In genomic region chr7:156614434-156615264, GRCh38 we compare ENCODE assay signal across 1 cellular context.
TF ChIP-seq lines count a peak whose summit lies in the region.

No MANE protein-coding gene starts in this region.

TF ChIP-seq in HepG2, 621 proteins besides CTCF, POLR2A, EP300 and RAD21 (continued from another document and continues in another):
- TF ChIP-seq ARID5B (CRISPR knock-in tag; IDR thresholded peaks at IDR 0.05), result peak; percentile 92
- TF ChIP-seq, protein P1, sequence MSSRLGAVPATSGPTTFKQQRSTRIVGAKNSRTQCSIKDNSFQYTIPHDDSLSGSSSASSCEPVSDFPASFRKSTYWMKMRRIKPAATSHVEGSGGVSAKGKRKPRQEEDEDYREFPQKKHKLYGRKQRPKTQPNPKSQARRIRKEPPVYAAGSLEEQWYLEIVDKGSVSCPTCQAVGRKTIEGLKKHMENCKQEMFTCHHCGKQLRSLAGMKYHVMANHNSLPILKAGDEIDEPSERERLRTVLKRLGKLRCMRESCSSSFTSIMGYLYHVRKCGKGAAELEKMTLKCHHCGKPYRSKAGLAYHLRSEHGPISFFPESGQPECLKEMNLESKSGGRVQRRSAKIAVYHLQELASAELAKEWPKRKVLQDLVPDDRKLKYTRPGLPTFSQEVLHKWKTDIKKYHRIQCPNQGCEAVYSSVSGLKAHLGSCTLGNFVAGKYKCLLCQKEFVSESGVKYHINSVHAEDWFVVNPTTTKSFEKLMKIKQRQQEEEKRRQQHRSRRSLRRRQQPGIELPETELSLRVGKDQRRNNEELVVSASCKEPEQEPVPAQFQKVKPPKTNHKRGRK (CRISPR knock-in tag; IDR thresholded peaks at IDR 0.05), result no peak
- TF ChIP-seq ZBTB40 (IDR thresholded peaks at IDR 0.05), result no peak
- TF ChIP-seq ZBTB40 (CRISPR knock-in tag; IDR thresholded peaks at IDR 0.05), result no peak
- no peak for TF ChIP-seq EHMT2 (IDR thresholded peaks at IDR 0.05; ENCODE audit: borderline replicate concordance, low read depth, low read length)
- TF ChIP-seq ZNF101 (CRISPR knock-in tag; IDR thresholded peaks at IDR 0.05; ENCODE audit: borderline replicate concordance, low read depth), result no peak
- no peak for TF ChIP-seq NBN (conservative IDR thresholded peaks at IDR 0.05)
- TF ChIP-seq ZNF570 (CRISPR knock-in tag; IDR thresholded peaks at IDR 0.05; ENCODE audit: borderline replicate concordance), result no peak
- no peak for TF ChIP-seq U2AF1 (optimal IDR thresholded peaks at IDR 0.05; ENCODE audit: low read depth, low read length)
- peak; percentile 71; the same call in 1 of the 2 replicates for TF ChIP-seq AKAP8 (CRISPR knock-in tag; IDR thresholded peaks at IDR 0.05)
- no peak for TF ChIP-seq E2F1 (CRISPR knock-in tag; IDR thresholded peaks at IDR 0.05)
- TF ChIP-seq, protein P2, sequence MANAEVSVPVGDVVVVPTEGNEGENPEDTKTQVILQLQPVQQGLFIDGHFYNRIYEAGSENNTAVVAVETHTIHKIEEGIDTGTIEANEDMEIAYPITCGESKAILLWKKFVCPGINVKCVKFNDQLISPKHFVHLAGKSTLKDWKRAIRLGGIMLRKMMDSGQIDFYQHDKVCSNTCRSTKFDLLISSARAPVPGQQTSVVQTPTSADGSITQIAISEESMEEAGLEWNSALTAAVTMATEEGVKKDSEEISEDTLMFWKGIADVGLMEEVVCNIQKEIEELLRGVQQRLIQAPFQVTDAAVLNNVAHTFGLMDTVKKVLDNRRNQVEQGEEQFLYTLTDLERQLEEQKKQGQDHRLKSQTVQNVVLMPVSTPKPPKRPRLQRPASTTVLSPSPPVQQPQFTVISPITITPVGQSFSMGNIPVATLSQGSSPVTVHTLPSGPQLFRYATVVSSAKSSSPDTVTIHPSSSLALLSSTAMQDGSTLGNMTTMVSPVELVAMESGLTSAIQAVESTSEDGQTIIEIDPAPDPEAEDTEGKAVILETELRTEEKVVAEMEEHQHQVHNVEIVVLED (CRISPR knock-in tag; IDR thresholded peaks at IDR 0.05; ENCODE audit: borderline replicate concordance), result 0 out of 2 replicates have a peak, but pooled peaks have one; percentile 17
- TF ChIP-seq ZNF879 (CRISPR knock-in tag; IDR thresholded peaks at IDR 0.05), result no peak
- TF ChIP-seq, protein P3, sequence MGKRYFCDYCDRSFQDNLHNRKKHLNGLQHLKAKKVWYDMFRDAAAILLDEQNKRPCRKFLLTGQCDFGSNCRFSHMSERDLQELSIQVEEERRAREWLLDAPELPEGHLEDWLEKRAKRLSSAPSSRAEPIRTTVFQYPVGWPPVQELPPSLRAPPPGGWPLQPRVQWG (CRISPR knock-in tag; IDR thresholded peaks at IDR 0.05; ENCODE audit: borderline replicate concordance, low read depth), result no peak
- TF ChIP-seq ZNF431 (CRISPR knock-in tag; IDR thresholded peaks at IDR 0.05; ENCODE audit: borderline replicate concordance, low read depth), result no peak
- no peak for TF ChIP-seq ZSCAN5A (CRISPR knock-in tag; IDR thresholded peaks at IDR 0.05; ENCODE audit: borderline replicate concordance)
- peak; percentile 48; the same call in 1 of the 2 replicates for TF ChIP-seq SMAD3 (CRISPR knock-in tag; IDR thresholded peaks at IDR 0.05)
- peak; percentile 17; the same call in 1 of the 2 replicates for TF ChIP-seq ZNF746 (CRISPR knock-in tag; IDR thresholded peaks at IDR 0.05)
- TF ChIP-seq MLX (CRISPR knock-in tag; IDR thresholded peaks at IDR 0.05), result peak; percentile 65
- no peak for TF ChIP-seq JARID2 (CRISPR knock-in tag; IDR thresholded peaks at IDR 0.05; ENCODE audit: insufficient replicate concordance)
- TF ChIP-seq ARID4A (CRISPR knock-in tag; IDR thresholded peaks at IDR 0.05; ENCODE audit: borderline replicate concordance), result peak; percentile 39; the same call in 1 of the 2 replicates
- no peak; the same call in 1 of the 2 replicates for TF ChIP-seq ELF1 (CRISPR knock-in tag; IDR thresholded peaks at IDR 0.05)
- TF ChIP-seq, protein P4, sequence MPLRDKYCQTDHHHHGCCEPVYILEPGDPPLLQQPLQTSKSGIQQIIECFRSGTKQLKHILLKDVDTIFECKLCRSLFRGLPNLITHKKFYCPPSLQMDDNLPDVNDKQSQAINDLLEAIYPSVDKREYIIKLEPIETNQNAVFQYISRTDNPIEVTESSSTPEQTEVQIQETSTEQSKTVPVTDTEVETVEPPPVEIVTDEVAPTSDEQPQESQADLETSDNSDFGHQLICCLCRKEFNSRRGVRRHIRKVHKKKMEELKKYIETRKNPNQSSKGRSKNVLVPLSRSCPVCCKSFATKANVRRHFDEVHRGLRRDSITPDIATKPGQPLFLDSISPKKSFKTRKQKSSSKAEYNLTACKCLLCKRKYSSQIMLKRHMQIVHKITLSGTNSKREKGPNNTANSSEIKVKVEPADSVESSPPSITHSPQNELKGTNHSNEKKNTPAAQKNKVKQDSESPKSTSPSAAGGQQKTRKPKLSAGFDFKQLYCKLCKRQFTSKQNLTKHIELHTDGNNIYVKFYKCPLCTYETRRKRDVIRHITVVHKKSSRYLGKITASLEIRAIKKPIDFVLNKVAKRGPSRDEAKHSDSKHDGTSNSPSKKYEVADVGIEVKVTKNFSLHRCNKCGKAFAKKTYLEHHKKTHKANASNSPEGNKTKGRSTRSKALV (CRISPR knock-in tag; IDR thresholded peaks at IDR 0.05), result no peak
